In the genomic region with DNA sequence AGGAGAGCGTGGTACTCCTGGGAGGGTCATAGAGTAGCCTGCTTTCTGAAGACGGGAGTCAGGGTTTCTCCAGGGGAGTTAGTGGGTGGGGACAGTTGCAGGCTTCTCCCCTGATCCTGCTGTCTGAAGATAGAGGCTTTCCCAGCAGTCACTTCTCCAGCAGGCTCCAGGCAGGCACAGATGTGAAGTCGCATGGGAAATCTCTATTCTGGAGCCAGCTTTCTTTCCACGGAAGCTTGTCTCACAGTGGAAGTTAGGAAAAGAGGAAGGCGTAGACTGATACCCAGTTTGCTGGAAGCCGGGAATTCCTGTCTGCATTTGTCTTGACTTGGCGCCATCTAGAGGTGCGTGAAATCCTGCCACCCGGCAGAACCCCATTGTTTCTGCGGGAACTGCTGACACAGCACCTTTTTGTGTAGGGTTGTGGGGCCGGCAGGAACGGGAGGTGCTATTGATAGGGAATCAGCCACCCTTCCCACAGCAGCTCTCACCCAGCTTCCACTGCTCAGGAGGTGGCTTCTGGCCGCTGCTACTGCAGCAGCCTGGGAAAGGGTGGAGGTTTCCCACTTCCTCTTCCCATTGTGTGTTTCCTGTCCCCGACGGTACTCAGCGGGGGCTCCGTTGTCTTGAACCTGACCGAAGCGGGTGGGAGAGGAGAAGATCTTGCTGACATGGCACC, we compare ENCODE assay signal across 9 cellular contexts. TPM values are rescaled to one million over a fixed set of nuclear protein-coding genes. Genes with fewer than 3 reads are reported as not detected.
DNase-seq lines count a peak whose midpoint lies in the region; ATAC-seq and TF ChIP-seq lines count a peak whose summit lies in the region.
"Had no signal": no experiment of that assay in that cellular context is flagged by ENCODE, and none has a peak within 500 bp of the region (broad histone marks: within the 10 kb centered on the region; RNA-seq: fewer than 3 reads in every experiment).

No MANE protein-coding gene starts in this region.

- BruUV-seq in IMR-90 (replicated peaks; lab: Mats Ljungman, UMichigan): no TSS peak

- no peak overlapping the region for H3K4me2 ChIP-seq in IMR-90 (ENCODE audit: low read depth, low read length)

- H2BK5ac ChIP-seq in IMR-90 (ENCODE audit: low read depth, low read length, poor library complexity, severe bottlenecking): no peak overlapping the region

- H2BK120ac ChIP-seq in IMR-90 (ENCODE audit: low read depth, low read length): peak overlapping the region; percentile 58

- H3K4me3 Mint-ChIP-seq in activated T-helper 17 cell treated with anti-CD3 and anti-CD28 coated beads, Interleukin-2, amount 50 U/mL, for 72 hours: no peak overlapping the region
- peak overlapping the region; percentile 54 for H3K4me3 Mint-ChIP-seq in neural crest cell

- no peaks in the 10 kb centered on the region for H3K9me3 Mint-ChIP-seq in activated T-helper 17 cell treated with anti-CD3 and anti-CD28 coated beads, Interleukin-2, amount 50 U/mL, for 72 hours
- H3K9me3 Mint-ChIP-seq in neural crest cell: no peaks in the 10 kb centered on the region

- peak overlapping the region; percentile 37 for H4K91ac ChIP-seq in IMR-90 (ENCODE audit: insufficient read depth, low read depth, low read length)

- H3K36me3 Mint-ChIP-seq in activated T-helper 17 cell treated with anti-CD3 and anti-CD28 coated beads, Interleukin-2, amount 50 U/mL, for 72 hours (ENCODE audit: low read depth): peaks cover 50% of the 10 kb centered on the region
- no peaks in the 10 kb centered on the region for H3K36me3 Mint-ChIP-seq in neural crest cell (ENCODE audit: low read depth)

- intact Hi-C loops in IMR-90 (cut with micrococcal nuclease): loop anchor here (1.0 to 2.0 kb wide), 5 partner anchors 131 to 234 kb away; partner anchors contain the start of genes AP2S1, ARHGAP35 and SLC1A5

- no peak overlapping the region for H3K9ac ChIP-seq in IMR-90 (ENCODE audit: low read depth, low read length)

- peak; percentile 98 for TF ChIP-seq RAD21 in IMR-90 (IDR thresholded peaks at IDR 0.05; ENCODE audit: low read length)

- in situ Hi-C loops in IMR-90 (cut with MboI; ENCODE audit: low sequenced_read_pairs): loop anchor here (5.0 kb wide), 1 partner anchor 139 kb away; the partner anchor contains the start of gene AP2S1

- no peaks in the 10 kb centered on the region for H3K27me3 ChIP-seq in IMR-90 (ENCODE audit: control insufficient read depth, insufficient read depth, low read length)

- H3K79me1 ChIP-seq in IMR-90 (ENCODE audit: low read depth in 1 of 2, low read length in 2 of 2): peaks cover 10 to 67% of the 10 kb centered on the region in 2 experiments; a peak in 3 of 4 replicates

- H4K8ac ChIP-seq in IMR-90 (ENCODE audit: low read depth in 2 of 2, low read length in 2 of 2): peak overlapping the region in 1 of 2 experiments; percentile 60; a peak in 1 of 4 replicates

- H3K4me1 ChIP-seq in IMR-90 (ENCODE audit: control insufficient read depth, insufficient read depth, low read length): no peaks in the 10 kb centered on the region

- H2AK9ac ChIP-seq in IMR-90 (replicated peaks; ENCODE audit: low read depth, low read length, poor library complexity): peak overlapping the region; percentile 97

- H3K4me3 ChIP-seq in IMR-90 (ENCODE audit: insufficient read depth, low read depth, low read length): no peak overlapping the region

- no peaks in the 10 kb centered on the region for H3K9me1 ChIP-seq in IMR-90 (ENCODE audit: insufficient read depth, low read length)

- H3K18ac ChIP-seq in IMR-90 (ENCODE audit: low read depth, low read length): no peak overlapping the region

- H3K27me3 Mint-ChIP-seq in activated T-helper 17 cell treated with anti-CD3 and anti-CD28 coated beads, Interleukin-2, amount 50 U/mL, for 72 hours: no peaks in the 10 kb centered on the region
- no peaks in the 10 kb centered on the region for H3K27me3 Mint-ChIP-seq in neural crest cell (ENCODE audit: low read depth)

- no peak overlapping the region for H4K5ac ChIP-seq in IMR-90 (ENCODE audit: low read depth, low read length)

- peak overlapping the region; percentile 34 for H3K23ac ChIP-seq in IMR-90 (ENCODE audit: low read depth, low read length)

- H3K56ac ChIP-seq in IMR-90 (ENCODE audit: extremely low read depth, insufficient read depth, low read length): peak overlapping the region; percentile 39; the same call in 1 of the 2 replicates

- H2AK5ac ChIP-seq in IMR-90 (ENCODE audit: low read depth, low read length): peak overlapping the region; percentile 96

- peaks cover 4% of the 10 kb centered on the region for H3K4me1 Mint-ChIP-seq in activated T-helper 17 cell treated with anti-CD3 and anti-CD28 coated beads, Interleukin-2, amount 50 U/mL, for 72 hours
- peaks cover 13% of the 10 kb centered on the region for H3K4me1 Mint-ChIP-seq in neural crest cell

- TF ChIP-seq POLR2A in IMR-90 (IDR thresholded peaks at IDR 0.05; ENCODE audit: low read depth, low read length): no peak

- peak overlapping the region; percentile 65 for H3K4ac ChIP-seq in IMR-90 (ENCODE audit: low read depth, low read length)

- CTCF ChIA-PET in IMR-90 (lab: Yijun Ruan, JAX): interaction anchor here (0.5 to 2.0 kb wide), 21 partner anchors 9 to 289 kb away, joined by 3 to 14 read pairs (median 4); partner anchors contain the start of gene SAE1

- DNase-seq in CMK (ENCODE audit: low read depth): peak; percentile 75
- peak; percentile 81 for DNase-seq in IMR-90
- DNase-seq in RKO (ENCODE audit: low spot score): peak; percentile 78
- peak; percentile 70 for DNase-seq in fibroblast of the conjunctiva (ENCODE audit: low read depth)
- DNase-seq in neural crest cell (ENCODE audit: low read depth, low spot score): peak; percentile 75
- DNase-seq in stromal cell of bone marrow (ENCODE audit: low read depth): peak; percentile 76

- POLR2A ChIA-PET in IMR-90 (lab: Charles Lee; ENCODE audit: unreplicated experiment): no interaction called here

- ATAC-seq in IMR-90 (ENCODE audit: low read depth): peak; percentile 95
- ATAC-seq in activated T-helper 17 cell treated with anti-CD3 and anti-CD28 coated beads, Interleukin-2, amount 50 U/mL, for 72 hours (replicated peaks): peak; percentile 83
- no peak for ATAC-seq in GM19351 (IDR thresholded peaks at IDR 0.05; ENCODE audit: unreplicated experiment)

- H3K14ac ChIP-seq in IMR-90 (replicated peaks; ENCODE audit: low read depth, low read length): 0 out of 2 replicates have a peak overlapping the region, but pooled peaks have one; percentile 53

- no peaks in the 10 kb centered on the region; the same call in 1 of the 2 replicates for H4K20me1 ChIP-seq in IMR-90 (ENCODE audit: insufficient read depth, low read length)

- peak overlapping the region; percentile 43; the same call in 1 of the 3 replicates for H2BK15ac ChIP-seq in IMR-90 (ENCODE audit: low read depth, low read length)

- no CpG with 5 or more reads among the region's 19 CpGs for WGBS in IMR-90 (ENCODE audit: extremely low coverage in 2 of 2, insufficient read length in 1 of 2), 2 experiments

- H2AFZ ChIP-seq in IMR-90 (replicated peaks; ENCODE audit: low read length, poor library complexity): peak overlapping the region; percentile 82

- dilution Hi-C loops in IMR-90 (cut with HindIII; ENCODE audit: low sequenced_read_pairs, unreplicated experiment): no loop called here

- H3K27ac Mint-ChIP-seq in activated T-helper 17 cell treated with anti-CD3 and anti-CD28 coated beads, Interleukin-2, amount 50 U/mL, for 72 hours: peak overlapping the region; percentile 83
- peak overlapping the region; percentile 90 for H3K27ac Mint-ChIP-seq in neural crest cell (ENCODE audit: unreplicated experiment)

- peaks cover 50% of the 10 kb centered on the region for H3K36me3 ChIP-seq in IMR-90 (ENCODE audit: control insufficient read depth, insufficient read depth, low read length)

- H3K9me3 ChIP-seq in IMR-90 (ENCODE audit: control insufficient read depth, insufficient read depth, low read length): no peaks in the 10 kb centered on the region

- no peak overlapping the region for H3K27ac ChIP-seq in IMR-90 (ENCODE audit: insufficient read depth, low read length)

- peak; percentile 95 for TF ChIP-seq CTCF in IMR-90 (conservative IDR thresholded peaks at IDR 0.05; ENCODE audit: low read depth, low read length)
- TF ChIP-seq CTCF in neural crest cell (conservative IDR thresholded peaks at IDR 0.05): peak; percentile 89

- H2BK20ac ChIP-seq in IMR-90 (ENCODE audit: low read depth, low read length): 0 out of 2 replicates have a peak overlapping the region, but pooled peaks have one; percentile 38

TF ChIP-seq in IMR-90, 13 proteins besides CTCF, POLR2A, EP300 and RAD21:
- TF ChIP-seq NFE2L2 (IDR thresholded peaks at IDR 0.05; ENCODE audit: low read depth, low read length) (no peak), MAFK (IDR thresholded peaks at IDR 0.05; ENCODE audit: low read depth, low read length) (peak; percentile 100), MAZ (IDR thresholded peaks at IDR 0.05; ENCODE audit: borderline replicate concordance, low read depth, low read length) (no peak; the same call in 1 of the 2 replicates), SMC3 (IDR thresholded peaks at IDR 0.05; ENCODE audit: low read depth, low read length) (peak; percentile 99), MXI1 (IDR thresholded peaks at IDR 0.05; ENCODE audit: borderline replicate concordance, low read depth, low read length) (no peak)
TF ChIP-seq in IMR-90: peak in this region for 2.

RNA-seq across cellular contexts. Expression of gene NPAS1, which starts 28.5 kb away (rescaled TPM):
- total RNA-seq in IMR-90 (2012; rRNA removed): 0.36 and 0.56 TPM in 2 replicates
- 5.7 and 7.4 TPM in 2 replicates for polyA plus RNA-seq in IMR-90 (2012; rRNA removed)
- 6.7 and 7.2 TPM in 2 replicates for polyA plus RNA-seq in IMR-90 (2012; cell fraction: cytosol; rRNA removed)
- polyA plus RNA-seq in IMR-90 (2012; cell fraction: nucleus; rRNA removed; ENCODE audit: low replicate concordance): 6.1 and 23.6 TPM in 2 replicates
- under 1 TPM; 0.42 to 0.73 TPM for total RNA-seq in activated T-helper 17 cell treated with anti-CD3 and anti-CD28 coated beads, Interleukin-2, amount 50 U/mL, for 72 hours
- 1.5 and 1.9 TPM in 2 replicates for total RNA-seq in neural crest cell
- total RNA-seq: T-helper 1 cell treated with Interleukin-12 subunit alpha and Interleukin-12 subunit beta and Interleukin-4 antibody, amounts not matched to agents 30 ng/mL and 1 ng/mL, for 36 hours had no signal

RNA-seq across cellular contexts. Expression of gene TMEM160, which starts 57.3 kb away (rescaled TPM):
- total RNA-seq in IMR-90 (2012; rRNA removed) (9.2 and 10.6 TPM in 2 replicates), neural crest cell (51.1 and 57.5 TPM in 2 replicates)
- polyA plus RNA-seq in IMR-90 (2012; rRNA removed): 25.7 and 48.9 TPM in 2 replicates
- 61.5 and 62.1 TPM in 2 replicates for polyA plus RNA-seq in IMR-90 (2012; cell fraction: cytosol; rRNA removed)
- 7.7 and 30.6 TPM in 2 replicates for polyA plus RNA-seq in IMR-90 (2012; cell fraction: nucleus; rRNA removed; ENCODE audit: low replicate concordance)
- 10 to 100 TPM; 18.6 to 56.3 TPM for total RNA-seq in activated T-helper 17 cell treated with anti-CD3 and anti-CD28 coated beads, Interleukin-2, amount 50 U/mL, for 72 hours
